Comparison of ENCODE assay signal across 8 cellular contexts in the genomic region with DNA sequence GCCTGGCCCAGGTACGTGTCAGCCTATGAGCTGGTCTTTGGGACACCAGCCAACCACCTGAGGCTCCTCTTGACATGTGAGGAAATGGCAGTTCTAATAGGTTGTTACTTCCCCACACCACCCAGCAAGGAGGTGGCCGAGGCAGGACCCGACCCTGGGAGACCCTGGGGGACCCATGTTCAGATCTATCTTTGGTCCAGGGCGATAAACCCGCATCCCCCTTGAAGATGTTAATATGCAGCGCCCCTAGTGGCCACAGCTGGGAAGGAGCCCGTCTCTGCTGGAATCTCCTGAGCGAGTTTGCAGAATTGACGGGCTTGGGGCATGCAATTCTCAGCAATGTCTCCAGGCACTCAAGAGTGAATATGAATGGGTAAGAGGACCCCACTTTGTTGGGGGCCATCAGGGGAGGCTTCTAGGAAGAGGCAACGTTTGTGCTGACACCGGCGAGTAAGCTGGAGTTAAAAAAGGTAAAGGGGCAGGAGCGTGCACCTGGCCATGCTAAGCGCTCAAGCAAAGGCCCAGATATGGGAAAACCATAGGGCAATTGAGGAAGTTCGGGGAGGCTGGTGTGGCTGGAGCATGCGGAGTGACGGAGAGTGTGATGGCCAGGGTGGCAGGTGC. TPM values are rescaled to one million over a fixed set of nuclear protein-coding genes. Genes with fewer than 3 reads are reported as not detected.
DNase-seq lines count a peak whose midpoint lies in the region; ATAC-seq and TF ChIP-seq lines count a peak whose summit lies in the region.

No MANE protein-coding gene starts in this region.

- POLR2A ChIA-PET in HEK293T (lab: Yijun Ruan, JAX), result interaction anchor here (1.5 to 3.7 kb wide), 2 partner anchors 52 to 65 kb away, joined by 3 to 25 read pairs; a partner anchor contains a TSS
- POLR2A ChIA-PET in RWPE1 (lab: Yijun Ruan, JAX; ENCODE audit: low non-redundant PET), result no interaction called here

- H3K4me3 ChIP-seq in BLaER1 treated with 17β-estradiol and CSF1 and Interleukin-3, amounts not matched to agents 10 nM and 100 nM, result no peak overlapping the region
- H3K4me3 ChIP-seq in fibroblast of the aortic adventitia (ENCODE audit: low read depth, low read length) (no peak overlapping the region), tibial artery (no peak overlapping the region)

- H3K27ac ChIP-seq in BLaER1 treated with 17β-estradiol and CSF1 and Interleukin-3, amounts not matched to agents 10 nM and 100 nM, result peak overlapping the region in 9 of 11 experiments; percentile 90 to 99 (median 96); a peak in 18 of 22 replicates
- H3K27ac ChIP-seq in RWPE1 (no peak overlapping the region), tibial artery (no peak overlapping the region)

- peaks cover 0 to 7% (median 0%) of the 10 kb centered on the region in 11 experiments; a peak in 2 of 22 replicates for H3K27me3 ChIP-seq in BLaER1 treated with 17β-estradiol and CSF1 and Interleukin-3, amounts not matched to agents 10 nM and 100 nM
- peaks cover 0 to 21% of the 10 kb centered on the region in 2 donors for H3K27me3 ChIP-seq in tibial artery

- peak overlapping the region; percentile 74 to 99 (median 97) for H3K4me2 ChIP-seq in BLaER1 treated with 17β-estradiol and CSF1 and Interleukin-3, amounts not matched to agents 10 nM and 100 nM

- peaks cover 0 to 38% (median 0%) of the 10 kb centered on the region in 11 experiments; a peak in 7 of 22 replicates for H4K20me1 ChIP-seq in BLaER1 treated with 17β-estradiol and CSF1 and Interleukin-3, amounts not matched to agents 10 nM and 100 nM

- H3K36me3 ChIP-seq in BLaER1 treated with 17β-estradiol and CSF1 and Interleukin-3, amounts not matched to agents 10 nM and 100 nM, result peaks cover 6 to 43% (median 25%) of the 10 kb centered on the region in 11 experiments; a peak in 20 of 22 replicates
- peaks cover 8 to 18% (median 15%) of the 10 kb centered on the region in 3 donors for H3K36me3 ChIP-seq in tibial artery

- H3K9me3 ChIP-seq in BLaER1 treated with 17β-estradiol and CSF1 and Interleukin-3, amounts not matched to agents 10 nM and 100 nM (replicated peaks in 1 of 11), result peaks cover 0 to 5% (median 0%) of the 10 kb centered on the region in 11 experiments; a peak in 1 of 22 replicates
- no peaks in the 10 kb centered on the region for H3K9me3 ChIP-seq in tibial artery

- ATAC-seq in omental fat pad (ENCODE audit: low FRiP score) (no peak), HG02884 (IDR thresholded peaks at IDR 0.05; ENCODE audit: unreplicated experiment) (no peak)

- CTCF ChIA-PET in HEK293T (lab: Yijun Ruan, JAX), result interaction anchor here (0.6 to 1.9 kb wide), 7 partner anchors 8 to 227 kb away, joined by 3 to 6 read pairs (median 3); no protein-coding TSS in a partner anchor
- CTCF ChIA-PET in RWPE1 (lab: Yijun Ruan, JAX), result interaction anchor here (0.6 to 1.6 kb wide), 13 partner anchors 9 to 1396 kb away, joined by 3 to 10 read pairs (median 3); a partner anchor contains a TSS

- peaks cover 55 to 70% (median 56%) of the 10 kb centered on the region in 10 experiments for H3K4me1 ChIP-seq in BLaER1 treated with 17β-estradiol and CSF1 and Interleukin-3, amounts not matched to agents 10 nM and 100 nM
- peaks cover 0 to 11% (median 6%) of the 10 kb centered on the region in 4 donors for H3K4me1 ChIP-seq in tibial artery

- peak overlapping the region in 4 of 11 experiments; percentile 87 to 93 (median 90); a peak in 7 of 22 replicates for H3K9ac ChIP-seq in BLaER1 treated with 17β-estradiol and CSF1 and Interleukin-3, amounts not matched to agents 10 nM and 100 nM

- DNase-seq in HEK293T (ENCODE audit: extremely low spot score) (peak; percentile 80), RWPE1 (ENCODE audit: low spot score) (peak; percentile 70), fibroblast of the aortic adventitia (ENCODE audit: low read depth) (peak; percentile 68), omental fat pad (ENCODE audit: low spot score) (peak; percentile 93), tibial artery (peak; percentile 84 to 86)
- peak; percentile 68 to 80 for DNase-seq in activated T-helper 1 cell treated with anti-CD3 and anti-CD28 coated beads, Interleukin-2, amount 50 U/mL, for 16 hours (ENCODE audit: low read depth in 1 of 2, low spot score in 1 of 2)

- intact Hi-C loops in tibial artery (cut with DNase I; ENCODE audit: low total_unique reads), result no loop called here

- TF ChIP-seq CTCF in RWPE1 (conservative IDR thresholded peaks at IDR 0.05; ENCODE audit: low read depth), result peak; percentile 91
- peak; percentile 88 for TF ChIP-seq CTCF in fibroblast of the aortic adventitia (IDR thresholded peaks at IDR 0.05; ENCODE audit: insufficient read depth, low read length)
- peak in 1 of 3 donors; percentile 75 for TF ChIP-seq CTCF in omental fat pad (IDR thresholded peaks at IDR 0.05)
- peak; percentile 76 to 90 for TF ChIP-seq CTCF in tibial artery (IDR thresholded peaks at IDR 0.05)

TF ChIP-seq in HEK293T, 16 proteins besides CTCF, POLR2A, EP300 and RAD21:
- TF ChIP-seq BHLHE40 (IDR thresholded peaks at IDR 0.05; ENCODE audit: borderline replicate concordance) (no peak), FOXM1 (IDR thresholded peaks at IDR 0.05; ENCODE audit: borderline replicate concordance) (no peak), NFRKB (IDR thresholded peaks at IDR 0.05) (no peak), L3MBTL2 (conservative IDR thresholded peaks at IDR 0.05) (no peak), ELF4 (IDR thresholded peaks at IDR 0.05) (no peak), ARNT (IDR thresholded peaks at IDR 0.05) (no peak), LEF1 (IDR thresholded peaks at IDR 0.05; ENCODE audit: borderline replicate concordance) (no peak), HDGF (IDR thresholded peaks at IDR 0.05; ENCODE audit: borderline replicate concordance) (no peak)
- TF ChIP-seq, protein P1, sequence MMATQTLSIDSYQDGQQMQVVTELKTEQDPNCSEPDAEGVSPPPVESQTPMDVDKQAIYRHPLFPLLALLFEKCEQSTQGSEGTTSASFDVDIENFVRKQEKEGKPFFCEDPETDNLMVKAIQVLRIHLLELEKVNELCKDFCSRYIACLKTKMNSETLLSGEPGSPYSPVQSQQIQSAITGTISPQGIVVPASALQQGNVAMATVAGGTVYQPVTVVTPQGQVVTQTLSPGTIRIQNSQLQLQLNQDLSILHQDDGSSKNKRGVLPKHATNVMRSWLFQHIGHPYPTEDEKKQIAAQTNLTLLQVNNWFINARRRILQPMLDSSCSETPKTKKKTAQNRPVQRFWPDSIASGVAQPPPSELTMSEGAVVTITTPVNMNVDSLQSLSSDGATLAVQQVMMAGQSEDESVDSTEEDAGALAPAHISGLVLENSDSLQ (IDR thresholded peaks at IDR 0.05), result no peak

RNA-seq across cellular contexts. Expression of a gene that starts 1.5 kb away (rescaled TPM):
- total RNA-seq in fibroblast of the aortic adventitia (ENCODE audit: low replicate concordance) (0.09 and 0.41 TPM in 2 replicates), omental fat pad (10 to 100 TPM; 13.9 to 86.7 (median 39.9) TPM)

RNA-seq across cellular contexts. Expression of a gene that starts 31.8 kb away (rescaled TPM):
- total RNA-seq in fibroblast of the aortic adventitia (ENCODE audit: low replicate concordance) (15.8 and 18.5 TPM in 2 replicates), omental fat pad (10 to 100 TPM; 16.7 to 46.7 (median 22.5) TPM)

RNA-seq across cellular contexts. Expression of a gene that starts 51.7 kb away (rescaled TPM):
- not detected in 2 replicates for total RNA-seq in fibroblast of the aortic adventitia (ENCODE audit: low replicate concordance)
- total RNA-seq in omental fat pad, result not detected

Comparison
In these comparisons a context has a peak if more than half of its experiments do, and no peak if none do; other contexts are left out.
1. H3K27ac ChIP-seq: peak in BLaER1 treated with 17β-estradiol and CSF1 and Interleukin-3, amounts not matched to agents 10 nM and 100 nM (9 of 11); none in RWPE1 (single experiment) and tibial artery (0 of 2).
2. RNA of a gene that starts 1.5 kb away (total RNA-seq): 13.9 to 86.7 TPM in omental fat pad; 0.09 to 0.41 TPM in fibroblast of the aortic adventitia; every median in the first group is over 10 times any median in the second.
3. Peak in every context shown above with its lines, with median percentiles within 50 percentile points of each other: DNase-seq.